Comparison of ENCODE assay signal across 8 cellular contexts in the genomic region with DNA sequence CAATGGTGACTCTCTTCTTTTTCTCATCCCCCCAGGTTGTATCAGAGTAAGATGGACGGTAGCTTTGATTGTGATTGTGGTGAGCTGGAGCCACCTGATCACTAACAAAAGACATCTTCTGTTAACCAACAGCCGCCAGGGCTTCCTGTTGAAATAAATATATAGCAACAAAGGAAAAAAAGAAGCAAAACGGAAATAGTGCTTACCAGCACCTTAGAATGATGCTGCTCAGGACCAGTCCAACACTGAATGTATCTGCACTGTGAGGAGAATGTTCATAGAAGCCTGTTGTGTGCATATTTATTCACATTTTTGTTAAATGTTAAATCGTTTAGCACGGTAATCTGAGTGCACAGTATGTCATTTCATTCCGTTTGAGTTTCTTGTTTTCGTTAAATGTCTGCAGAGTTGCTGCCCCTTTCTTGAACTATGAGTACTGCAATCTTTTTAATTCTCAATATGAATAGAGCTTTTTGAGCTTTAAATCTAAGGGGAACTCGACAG. TPM values are rescaled to one million over a fixed set of nuclear protein-coding genes. Genes with fewer than 3 reads are reported as not detected.
A peak's percentile ranks its signal among the peaks of the same experiment; 100 is the strongest.
DNase-seq lines count a peak whose midpoint lies in the region; ATAC-seq and TF ChIP-seq lines count a peak whose summit lies in the region.
"Not testable (repeated sequence)": the region's sequence is repeated elsewhere in the genome, so short reads cannot be mapped to it uniquely, and the experiment has no call there.

No MANE protein-coding gene starts in this region.

- intact Hi-C loops in CD4-positive, alpha-beta T cell (cut with DNase I, micrococcal nuclease): loop anchor here (1.0 to 2.0 kb wide), 3 partner anchors 25 to 64 kb away; a partner anchor contains a TSS
- intact Hi-C loops in activated T-helper 2 cell treated with anti-CD3 and anti-CD28 coated beads, Interferon-gamma antibody, Interleukin-2, Interleukin-4, amounts not matched to agents 10 μg/mL and 5 μg/mL and 100 μg/mL, durations not matched to agents 14 hours and 24 hours and 36 hours (cut with micrococcal nuclease): loop anchor here (1.0 kb wide), 1 partner anchor 64 kb away; no protein-coding TSS in a partner anchor

- TF ChIP-seq CTCF in CD4-positive, alpha-beta T cell (IDR thresholded peaks at IDR 0.05): peak; percentile 58
- peak; percentile 35 for TF ChIP-seq CTCF in HFFc6 (IDR thresholded peaks at IDR 0.05)
- peak; percentile 17 for TF ChIP-seq CTCF in choroid plexus epithelial cell (conservative IDR thresholded peaks at IDR 0.05; ENCODE audit: low read depth, low read length)
- TF ChIP-seq CTCF in mesothelial cell of epicardium (IDR thresholded peaks at IDR 0.05; ENCODE audit: unreplicated experiment): not testable (repeated sequence)

- H3K9me3 Mint-ChIP-seq in CD4-positive, alpha-beta T cell; HFFc6; activated T-helper 2 cell treated with anti-CD3 and anti-CD28 coated beads, Interferon-gamma antibody, Interleukin-2, Interleukin-4, amounts not matched to agents 10 μg/mL and 5 μg/mL and 100 μg/mL, durations not matched to agents 14 hours and 24 hours and 36 hours; mesothelial cell of epicardium; stimulated activated naive B cell treated with anti-CD40 and anti-IgM and Interleukin-4, amounts not matched to agents 10 μg/mL and 1 μg/mL and 100 μg/mL, for 72 hours: not testable (repeated sequence)

- peak overlapping the region; percentile 92 for H3K27ac Mint-ChIP-seq in CD4-positive, alpha-beta T cell
- H3K27ac Mint-ChIP-seq in HFFc6: not testable (repeated sequence)
- peak overlapping the region; percentile 93 for H3K27ac Mint-ChIP-seq in activated T-helper 2 cell treated with anti-CD3 and anti-CD28 coated beads, Interferon-gamma antibody, Interleukin-2, Interleukin-4, amounts not matched to agents 10 μg/mL and 5 μg/mL and 100 μg/mL, durations not matched to agents 14 hours and 24 hours and 36 hours
- peak overlapping the region; percentile 43 for H3K27ac Mint-ChIP-seq in mesothelial cell of epicardium
- H3K27ac Mint-ChIP-seq in stimulated activated naive B cell treated with anti-CD40 and anti-IgM and Interleukin-4, amounts not matched to agents 10 μg/mL and 1 μg/mL and 100 μg/mL, for 72 hours: peak overlapping the region; percentile 76

- H3K36me3 Mint-ChIP-seq in CD4-positive, alpha-beta T cell (ENCODE audit: low read depth): peaks cover 32% of the 10 kb centered on the region
- H3K36me3 Mint-ChIP-seq in HFFc6 (ENCODE audit: low read depth) (peaks cover 43% of the 10 kb centered on the region), mesothelial cell of epicardium (peaks cover 24% of the 10 kb centered on the region)
- H3K36me3 Mint-ChIP-seq in activated T-helper 2 cell treated with anti-CD3 and anti-CD28 coated beads, Interferon-gamma antibody, Interleukin-2, Interleukin-4, amounts not matched to agents 10 μg/mL and 5 μg/mL and 100 μg/mL, durations not matched to agents 14 hours and 24 hours and 36 hours (ENCODE audit: low read depth): peaks cover 41% of the 10 kb centered on the region
- peaks cover 22 to 38% of the 10 kb centered on the region in 2 donors for H3K36me3 Mint-ChIP-seq in stimulated activated naive B cell treated with anti-CD40 and anti-IgM and Interleukin-4, amounts not matched to agents 10 μg/mL and 1 μg/mL and 100 μg/mL, for 72 hours

- H3K27me3 Mint-ChIP-seq in CD4-positive, alpha-beta T cell; HFFc6 (ENCODE audit: insufficient read depth); activated T-helper 2 cell treated with anti-CD3 and anti-CD28 coated beads, Interferon-gamma antibody, Interleukin-2, Interleukin-4, amounts not matched to agents 10 μg/mL and 5 μg/mL and 100 μg/mL, durations not matched to agents 14 hours and 24 hours and 36 hours (ENCODE audit: low read depth); mesothelial cell of epicardium (ENCODE audit: low read depth); stimulated activated naive B cell treated with anti-CD40 and anti-IgM and Interleukin-4, amounts not matched to agents 10 μg/mL and 1 μg/mL and 100 μg/mL, for 72 hours: not testable (repeated sequence)

- H3K27ac ChIP-seq in CD4-positive, alpha-beta T cell (ENCODE audit: low read depth, low read length): peak overlapping the region; percentile 51

- CTCF ChIA-PET in CD4-positive, alpha-beta T cell (lab: Charles Lee): interaction anchor here (0.7 to 1.7 kb wide), 6 partner anchors 9 to 74 kb away, joined by 3 to 9 read pairs (median 3); a partner anchor contains a TSS

- H3K27me3 ChIP-seq in CD4-positive, alpha-beta T cell (ENCODE audit: control insufficient read depth, insufficient read depth, low read length): not testable (repeated sequence)

- peak; percentile 81 for ATAC-seq in CD4-positive, alpha-beta T cell (ENCODE audit: poor library complexity)
- not testable (repeated sequence) for ATAC-seq in stimulated activated naive B cell treated with anti-CD40 and anti-IgM and Interleukin-4, amounts not matched to agents 10 μg/mL and 1 μg/mL and 100 μg/mL, for 72 hours (replicated peaks)

- not testable (repeated sequence) for H3K4me3 ChIP-seq in choroid plexus epithelial cell (ENCODE audit: low read depth, low read length)

- POLR2A ChIA-PET in CD4-positive, alpha-beta T cell (lab: Charles Lee): interaction anchor here (0.7 to 2.1 kb wide), 9 partner anchors 24 to 175 kb away, joined by 3 to 49 read pairs (median 7); a partner anchor contains a TSS

- H3K4me1 Mint-ChIP-seq in CD4-positive, alpha-beta T cell (ENCODE audit: low read depth): peaks cover 64% of the 10 kb centered on the region
- H3K4me1 Mint-ChIP-seq in HFFc6 (ENCODE audit: low read depth) (peaks cover 51% of the 10 kb centered on the region), mesothelial cell of epicardium (peaks cover 13% of the 10 kb centered on the region)
- H3K4me1 Mint-ChIP-seq in activated T-helper 2 cell treated with anti-CD3 and anti-CD28 coated beads, Interferon-gamma antibody, Interleukin-2, Interleukin-4, amounts not matched to agents 10 μg/mL and 5 μg/mL and 100 μg/mL, durations not matched to agents 14 hours and 24 hours and 36 hours (ENCODE audit: low read depth): peaks cover 44% of the 10 kb centered on the region
- peaks cover 8 to 37% of the 10 kb centered on the region in 2 donors for H3K4me1 Mint-ChIP-seq in stimulated activated naive B cell treated with anti-CD40 and anti-IgM and Interleukin-4, amounts not matched to agents 10 μg/mL and 1 μg/mL and 100 μg/mL, for 72 hours

- H3K9me3 ChIP-seq in CD4-positive, alpha-beta T cell (ENCODE audit: control insufficient read depth, low read length): not testable (repeated sequence)

- H3K4me3 Mint-ChIP-seq in CD4-positive, alpha-beta T cell: peak overlapping the region; percentile 85
- H3K4me3 Mint-ChIP-seq in HFFc6, mesothelial cell of epicardium: not testable (repeated sequence)
- peak overlapping the region; percentile 51 for H3K4me3 Mint-ChIP-seq in activated T-helper 2 cell treated with anti-CD3 and anti-CD28 coated beads, Interferon-gamma antibody, Interleukin-2, Interleukin-4, amounts not matched to agents 10 μg/mL and 5 μg/mL and 100 μg/mL, durations not matched to agents 14 hours and 24 hours and 36 hours (ENCODE audit: low read depth)
- peak overlapping the region; percentile 12 to 17 for H3K4me3 Mint-ChIP-seq in stimulated activated naive B cell treated with anti-CD40 and anti-IgM and Interleukin-4, amounts not matched to agents 10 μg/mL and 1 μg/mL and 100 μg/mL, for 72 hours

- peak in 8 of 10 experiments; percentile 5 to 40 (median 12) for DNase-seq in CD4-positive, alpha-beta T cell
- DNase-seq in HFFc6; mesothelial cell of epicardium (ENCODE audit: low spot score in 2 of 2, unreplicated experiment in 2 of 2); stimulated activated naive B cell treated with anti-CD40 and anti-IgM and Interleukin-4, amounts not matched to agents 10 μg/mL and 1 μg/mL and 100 μg/mL, for 72 hours: not testable (repeated sequence)
- DNase-seq in NCI-H748 (lab: John Stamatoyannopoulos, UW; ENCODE audit: unreplicated experiment) (peak; percentile 4), choroid plexus epithelial cell (ENCODE audit: low read depth) (peak; percentile 20)
- peak; percentile 17 for DNase-seq in activated CD4-positive, CD25-positive, alpha-beta regulatory T cell treated with anti-CD3 and anti-CD28 coated beads, Interleukin-2, amount 50 U/mL, for 16 hours (ENCODE audit: low read depth, low spot score)
- peak; percentile 41 for DNase-seq in activated T-helper 2 cell treated with anti-CD3 and anti-CD28 coated beads, Interferon-gamma antibody, Interleukin-2, Interleukin-4, amounts not matched to agents 10 μg/mL and 5 μg/mL and 100 μg/mL, durations not matched to agents 14 hours and 24 hours and 36 hours (ENCODE audit: low spot score)

RNA-seq across cellular contexts. Expression of a gene that starts 26.8 kb away (rescaled TPM):
- 10 to 100 TPM; 48.5 to 49.8 TPM for total RNA-seq in CD4-positive, alpha-beta T cell
- 10 to 100 TPM; 43.0 to 61.9 (median 54.6) TPM for total RNA-seq in HFFc6 (2021; fragmentation: NEBNext Ultra II Directional; extraction: Animal tissue kit (Norgen Biotek cat#: 25700))
- total RNA-seq in activated T-helper 2 cell treated with anti-CD3 and anti-CD28 coated beads, Interferon-gamma antibody, Interleukin-2, Interleukin-4, amounts not matched to agents 10 μg/mL and 5 μg/mL and 100 μg/mL, durations not matched to agents 14 hours and 24 hours and 36 hours: 55.8 and 58.7 TPM in 2 replicates
- total RNA-seq in mesothelial cell of epicardium: 56.7 to 59.9 TPM (median 57.4 TPM) in 3 replicates
